8 cellular contexts compared by ENCODE assay signal in the genomic region with DNA sequence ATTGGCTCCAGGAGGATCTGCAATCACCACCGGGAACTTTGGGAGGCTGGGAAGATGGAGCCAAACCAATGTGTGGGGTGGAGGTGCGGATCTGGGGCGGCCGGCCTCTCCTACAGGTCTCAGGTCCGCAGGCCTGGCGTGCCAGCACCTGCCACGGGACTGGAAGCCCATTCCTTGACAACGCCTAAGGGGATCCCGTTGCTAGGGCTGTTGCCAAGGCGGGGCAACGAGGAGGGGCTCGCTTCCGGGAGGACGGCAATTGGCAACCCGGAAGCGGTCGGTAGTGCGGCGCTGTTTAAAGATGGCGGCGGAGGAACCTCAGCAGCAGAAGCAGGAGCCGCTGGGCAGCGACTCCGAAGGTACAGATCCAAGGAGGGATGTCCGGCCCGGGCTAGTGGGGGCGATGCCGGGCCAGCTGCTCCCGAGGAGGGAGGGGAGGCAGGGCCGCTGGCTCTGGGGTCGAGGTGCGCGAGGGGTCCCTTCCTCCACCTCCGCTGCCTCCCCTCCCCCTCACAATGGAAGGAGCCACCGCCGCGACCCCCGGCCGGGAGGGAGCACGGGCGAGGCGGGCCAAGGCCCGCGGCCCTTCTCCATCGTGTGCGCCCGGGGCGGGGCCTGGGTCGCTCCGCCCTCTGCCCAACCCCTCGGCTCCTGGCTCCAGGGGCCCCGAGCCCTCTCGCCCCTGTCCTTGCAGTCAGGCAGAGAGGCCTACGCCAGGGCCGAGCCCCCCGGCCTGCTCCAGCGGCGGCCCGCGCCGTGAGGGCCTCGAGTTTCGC. TPM values are rescaled to one million over a fixed set of nuclear protein-coding genes. Genes with fewer than 3 reads are reported as not detected.
DNase-seq lines count a peak whose midpoint lies in the region; ATAC-seq, FAIRE-seq and TF ChIP-seq lines count a peak whose summit lies in the region.

A gene with protein sequence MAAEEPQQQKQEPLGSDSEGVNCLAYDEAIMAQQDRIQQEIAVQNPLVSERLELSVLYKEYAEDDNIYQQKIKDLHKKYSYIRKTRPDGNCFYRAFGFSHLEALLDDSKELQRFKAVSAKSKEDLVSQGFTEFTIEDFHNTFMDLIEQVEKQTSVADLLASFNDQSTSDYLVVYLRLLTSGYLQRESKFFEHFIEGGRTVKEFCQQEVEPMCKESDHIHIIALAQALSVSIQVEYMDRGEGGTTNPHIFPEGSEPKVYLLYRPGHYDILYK (plus strand): TSS at position 283 of the 776 bp plus-strand sequence. CDS start 19 bp downstream, at position 302.

- DNase-seq in DMS114 treated with DMSO at 0.1 percent for 48 hours (lab: John Stamatoyannopoulos, UW; ENCODE audit: unreplicated experiment) (peak; percentile 85), RCC 7860 (ENCODE audit: low spot score) (peak; percentile 75), esophagus squamous epithelium (lab: John Stamatoyannopoulos, UW) (no peak), myocyte (ENCODE audit: low read depth) (peak; percentile 92)
- DNase-seq in activated T-cell treated with anti-CD3 and anti-CD28 coated beads, Interleukin-2, amount 50 U/mL, for 72 hours, result peak; percentile 88 to 90
- peak; percentile 76 to 85 for DNase-seq in stimulated activated CD8-positive, alpha-beta memory T cell treated with anti-CD3 and anti-CD28 coated beads, Interleukin-7, amount 100 ng/mL, for 48 hours (ENCODE audit: extremely low read depth in 1 of 2, low read depth in 1 of 2)

- no peak for FAIRE-seq in RCC 7860 (lab: Jason Lieb, UNC)

- H3K27me3 Mint-ChIP-seq in activated T-cell treated with anti-CD3 and anti-CD28 coated beads, Interleukin-2, amount 50 U/mL, for 72 hours (ENCODE audit: low read depth), result no peaks in the 10 kb centered on the region

- H3K4me1 Mint-ChIP-seq in activated T-cell treated with anti-CD3 and anti-CD28 coated beads, Interleukin-2, amount 50 U/mL, for 72 hours (ENCODE audit: low read depth), result peaks cover 41% of the 10 kb centered on the region

- H3K36me3 Mint-ChIP-seq in activated T-cell treated with anti-CD3 and anti-CD28 coated beads, Interleukin-2, amount 50 U/mL, for 72 hours (ENCODE audit: insufficient read depth in 2 of 2), result peaks cover 5 to 17% of the 10 kb centered on the region in 2 donors

- H3K27ac ChIP-seq in KMS-11, result peak within 1 kb of the TSS; percentile 64
- H3K27ac ChIP-seq in esophagus squamous epithelium, result peak within 1 kb of the TSS; percentile 91 to 95 (median 94)

- H3K27me3 ChIP-seq in KMS-11 (ENCODE audit: insufficient read depth, low read depth) (no peaks in the 10 kb centered on the region), esophagus squamous epithelium (no peaks in the 10 kb centered on the region)

- H3K27ac Mint-ChIP-seq in activated T-cell treated with anti-CD3 and anti-CD28 coated beads, Interleukin-2, amount 50 U/mL, for 72 hours, result peak within 1 kb of the TSS; percentile 97

- H3K4me3 ChIP-seq in KMS-11 (IDR thresholded peaks at IDR 0.05; ENCODE audit: insufficient read depth, low read depth, low read length) (peak within 1 kb of the TSS; percentile 29), esophagus squamous epithelium (peak within 1 kb of the TSS; percentile 87 to 100 (median 98))

- H3K4me2 ChIP-seq in KMS-11, result peak within 1 kb of the TSS; percentile 94

- H3K4me1 ChIP-seq in KMS-11 (ENCODE audit: low read depth, poor library complexity, severe bottlenecking), result peaks cover 19% of the 10 kb centered on the region
- H3K4me1 ChIP-seq in esophagus squamous epithelium, result peaks cover 11 to 57% (median 21%) of the 10 kb centered on the region in 3 donors

- peak within 1 kb of the TSS; percentile 98 to 99 for H3K4me3 Mint-ChIP-seq in activated T-cell treated with anti-CD3 and anti-CD28 coated beads, Interleukin-2, amount 50 U/mL, for 72 hours

- intact Hi-C loops in esophagus squamous epithelium (cut with DNase I), result no loop called here

- TF ChIP-seq CTCF in KMS-11 (conservative IDR thresholded peaks at IDR 0.05; ENCODE audit: low read depth, low read length), result no peak
- TF ChIP-seq CTCF in esophagus squamous epithelium (IDR thresholded peaks at IDR 0.05), result peak in 1 of 6 experiments; percentile 13

- ATAC-seq in GM21717 (IDR thresholded peaks at IDR 0.05; ENCODE audit: unreplicated experiment), result peak; percentile 79
- ATAC-seq in activated T-cell treated with anti-CD3 and anti-CD28 coated beads, Interleukin-2, amount 50 U/mL, for 72 hours (replicated peaks in 1 of 2), result peak; percentile 94 to 95

- no peaks in the 10 kb centered on the region for H3K36me3 ChIP-seq in KMS-11 (ENCODE audit: insufficient read depth)
- peaks cover 0 to 36% (median 9%) of the 10 kb centered on the region in 3 donors for H3K36me3 ChIP-seq in esophagus squamous epithelium

- WGBS in esophagus squamous epithelium, 2 donors, result 0% methylated on average over 6 to 19 of the region's 63 CpGs

- TF ChIP-seq POLR2A in esophagus squamous epithelium (IDR thresholded peaks at IDR 0.05), result peak in 3 of 4 donors; percentile 28 to 76 (median 60)

- H3K79me2 ChIP-seq in KMS-11 (ENCODE audit: insufficient read depth, low read depth), result peaks cover 17% of the 10 kb centered on the region

- H2AFZ ChIP-seq in KMS-11 (ENCODE audit: low read depth), result peak within 1 kb of the TSS; percentile 95

- H3K9ac ChIP-seq in KMS-11, result peak within 1 kb of the TSS; percentile 77

- no peaks in the 10 kb centered on the region for H3K9me3 ChIP-seq in esophagus squamous epithelium

- no peaks in the 10 kb centered on the region for H3K9me3 Mint-ChIP-seq in activated T-cell treated with anti-CD3 and anti-CD28 coated beads, Interleukin-2, amount 50 U/mL, for 72 hours

- H4K20me1 ChIP-seq in KMS-11 (ENCODE audit: insufficient read depth), result no peaks in the 10 kb centered on the region

RNA-seq across cellular contexts. Expression of the gene that starts here (rescaled TPM):
- 10 to 100 TPM; 62.8 to 72.8 TPM for total RNA-seq in activated T-cell treated with anti-CD3 and anti-CD28 coated beads, Interleukin-2, amount 50 U/mL, for 72 hours
- total RNA-seq in esophagus squamous epithelium, result 10 to 100 TPM; 82.0 to 97.3 (median 89.7) TPM
- 41.7 and 47.0 TPM in 2 replicates for total RNA-seq in myocyte
- 88.1 TPM for polyA plus RNA-seq in myocyte (2012)
